10 cellular contexts compared by ENCODE assay signal in the genomic region with DNA sequence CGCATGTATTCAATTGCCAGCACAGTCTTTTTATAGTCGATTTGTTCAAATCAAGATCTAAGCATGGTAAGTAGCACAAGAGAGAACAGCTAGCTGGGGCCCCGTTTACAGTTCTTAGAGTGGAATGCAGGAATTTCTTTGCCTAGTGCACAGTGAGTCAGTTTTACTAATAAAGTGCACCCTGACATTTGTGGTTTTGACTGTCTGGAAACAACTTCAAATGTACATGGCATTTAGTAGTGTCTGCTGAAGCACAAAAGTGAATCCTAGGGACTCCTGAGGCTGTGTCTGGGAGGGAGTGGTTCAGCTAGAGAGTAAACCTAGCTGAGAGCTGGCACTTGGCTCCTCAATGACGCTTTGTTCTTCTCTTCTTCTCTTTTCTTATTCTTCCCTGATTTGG.
DNase-seq lines count a peak whose midpoint lies in the region; ATAC-seq, FAIRE-seq and TF ChIP-seq lines count a peak whose summit lies in the region.
"Had no signal": no experiment of that assay in that cellular context is flagged by ENCODE, and none has a peak within 500 bp of the region (broad histone marks: within the 10 kb centered on the region; RNA-seq: fewer than 3 reads in every experiment).

No MANE protein-coding gene starts in this region.

- peaks cover 34% of the 10 kb centered on the region for H3K4me1 ChIP-seq in SJSA1 (replicated peaks)
- H3K4me1 ChIP-seq: ascending aorta had no signal

- intact Hi-C loops in sciatic nerve (cut with DNase I) = no loop called here

- peak; percentile 94 for FAIRE-seq in H54 (lab: Jason Lieb, UNC)

- DNase-seq in H54 (ENCODE audit: insufficient read length, low spot score) = peak; percentile 42
- peak; percentile 67 to 84 for DNase-seq in SJSA1 (ENCODE audit: low read depth in 1 of 2, low spot score in 2 of 2)
- DNase-seq in epithelial cell of prostate (ENCODE audit: low read depth, low spot score) = peak; percentile 71
- no peak for DNase-seq in sciatic nerve (ENCODE audit: low spot score)
- DNase-seq in NCI-H748 (lab: John Stamatoyannopoulos, UW; ENCODE audit: unreplicated experiment) = no peak
- no peak for DNase-seq in anterior cingulate cortex (lab: John Stamatoyannopoulos, UW)
- no peak for DNase-seq in NCI-H345 treated with DMSO at 0.1 percent for 48 hours (lab: John Stamatoyannopoulos, UW; ENCODE audit: unreplicated experiment)
- DNase-seq in NAMALWA (ENCODE audit: low spot score) = no peak
- DNase-seq: activated CD4-positive, alpha-beta T cell treated with anti-CD3 and anti-CD28 coated beads, Interleukin-2, amount 50 U/mL, for 1 hour had no signal

- peak; percentile 45 for ATAC-seq in sciatic nerve

- H3K4me3 ChIP-seq in SJSA1 = no peak overlapping the region
- H3K4me3 ChIP-seq: ascending aorta had no signal

- TF ChIP-seq POLR2A in H54 (IDR thresholded peaks at IDR 0.05; ENCODE audit: low read depth, low read length) = no peak

- H3K27ac ChIP-seq in SJSA1 (peak overlapping the region; percentile 64), epithelial cell of prostate (peak overlapping the region; percentile 54)
- H3K27ac ChIP-seq: ascending aorta had no signal

- no peaks in the 10 kb centered on the region for H3K9me3 ChIP-seq in SJSA1 (replicated peaks)
- H3K9me3 ChIP-seq: ascending aorta had no signal

- H3K36me3 ChIP-seq in SJSA1 = no peaks in the 10 kb centered on the region
- H3K36me3 ChIP-seq: ascending aorta had no signal

- H3K27me3 ChIP-seq in SJSA1 (replicated peaks) = no peaks in the 10 kb centered on the region
- H3K27me3 ChIP-seq: ascending aorta had no signal

Comparison
In these comparisons a context has a peak if more than half of its experiments do, and no peak if none do; other contexts are left out.
1. DNase-seq: peak in H54 (single experiment), SJSA1 (2 of 2) and epithelial cell of prostate (single experiment); none in sciatic nerve (single experiment), NCI-H748 (single experiment), anterior cingulate cortex (0 of 58), NCI-H345 treated with DMSO at 0.1 percent for 48 hours (single experiment) and NAMALWA (single experiment).